21 cellular contexts compared by ENCODE assay signal in the genomic region with DNA sequence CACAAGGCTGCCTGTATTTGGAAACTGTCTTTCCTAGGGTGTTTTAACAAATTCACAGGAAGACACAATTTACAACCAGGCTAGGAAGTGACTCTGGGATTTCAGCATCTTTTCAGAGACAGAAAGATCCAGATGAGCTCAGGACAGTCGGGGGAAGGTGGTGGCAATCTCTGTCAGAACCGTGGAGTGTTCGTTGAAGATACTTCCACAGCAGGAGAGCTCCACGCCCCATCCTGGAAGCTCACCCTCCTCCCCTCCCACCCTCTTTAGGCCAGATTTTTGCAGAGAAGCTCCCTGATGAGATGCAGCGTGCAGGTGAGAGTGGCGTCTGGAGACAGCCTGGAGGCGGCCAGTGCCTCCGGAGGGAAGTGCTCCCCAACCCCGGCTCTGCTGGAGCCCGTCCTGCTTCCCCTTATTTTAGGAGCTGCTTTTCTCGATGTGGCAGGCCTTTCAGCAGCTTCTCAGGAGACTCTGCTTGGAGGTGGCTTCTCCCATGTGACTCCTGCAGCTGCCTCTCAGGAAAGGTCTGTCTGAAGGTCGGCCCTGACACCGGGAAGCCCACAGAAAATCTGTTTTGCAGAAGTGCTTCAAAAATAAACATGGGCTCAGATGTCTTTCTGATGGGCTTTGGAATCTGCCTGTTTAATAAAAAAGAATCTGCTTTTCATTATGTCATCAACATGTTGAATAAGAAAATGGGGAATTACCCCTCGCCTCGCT.
DNase-seq lines count a peak whose midpoint lies in the region; ATAC-seq and TF ChIP-seq lines count a peak whose summit lies in the region.
"Had no signal": no experiment of that assay in that cellular context is flagged by ENCODE, and none has a peak within 500 bp of the region (broad histone marks: within the 10 kb centered on the region; RNA-seq: fewer than 3 reads in every experiment).

No MANE protein-coding gene starts in this region.

- no peaks in the 10 kb centered on the region for H3K27me3 Mint-ChIP-seq in activated T-helper 17 cell treated with anti-CD3 and anti-CD28 coated beads, Interleukin-2, amount 50 U/mL, for 72 hours
- H3K27me3 Mint-ChIP-seq in T-cell: no peaks in the 10 kb centered on the region
- H3K27me3 Mint-ChIP-seq: activated naive CD8-positive, alpha-beta T cell treated with anti-CD3 and anti-CD28 coated beads, Interleukin-2, amount 50 U/mL, for 24 hours had no signal

- H3K4me1 ChIP-seq in left lung: no peaks in the 10 kb centered on the region
- H3K4me1 ChIP-seq: sigmoid colon, suprapubic skin had no signal

- H3K27me3 ChIP-seq in left lung: no peaks in the 10 kb centered on the region
- H3K27me3 ChIP-seq: sigmoid colon, suprapubic skin had no signal

- H3K36me3 ChIP-seq in left lung: no peaks in the 10 kb centered on the region
- H3K36me3 ChIP-seq: sigmoid colon, suprapubic skin had no signal

- no peak overlapping the region for H3K4me3 Mint-ChIP-seq in activated T-helper 17 cell treated with anti-CD3 and anti-CD28 coated beads, Interleukin-2, amount 50 U/mL, for 72 hours
- H3K4me3 Mint-ChIP-seq in T-cell: no peak overlapping the region
- H3K4me3 Mint-ChIP-seq: activated naive CD8-positive, alpha-beta T cell treated with anti-CD3 and anti-CD28 coated beads, Interleukin-2, amount 50 U/mL, for 24 hours had no signal

- DNase-seq in DMS53 (lab: John Stamatoyannopoulos, UW) (peak; percentile 15), DMS53 treated with DMSO at 0.1 percent for 48 hours (lab: John Stamatoyannopoulos, UW; ENCODE audit: unreplicated experiment) (no peak), CD1c-positive myeloid dendritic cell (ENCODE audit: extremely low spot score) (peak; percentile 16), left lung (peak; percentile 23 to 35), T-cell (no peak), HuH-7.5 (ENCODE audit: low spot score) (no peak)
- DNase-seq: activated naive CD8-positive, alpha-beta T cell treated with anti-CD3 and anti-CD28 coated beads, Interleukin-2, amount 50 U/mL, for 24 hours; central memory CD4-positive, alpha-beta T cell; DMS79; midbrain; NCI-H1105 treated with DMSO at 0.1 percent for 48 hours; NCI-H446 treated with DMSO at 0.1 percent for 48 hours; occipital lobe; sigmoid colon had no signal

- H3K4me1 Mint-ChIP-seq in activated T-helper 17 cell treated with anti-CD3 and anti-CD28 coated beads, Interleukin-2, amount 50 U/mL, for 72 hours: no peaks in the 10 kb centered on the region
- peaks cover 6 to 29% (median 14%) of the 10 kb centered on the region in 3 donors for H3K4me1 Mint-ChIP-seq in T-cell

- intact Hi-C loops in left lung (cut with DNase I): no loop called here

- peaks cover 17% of the 10 kb centered on the region for H3K36me3 Mint-ChIP-seq in activated T-helper 17 cell treated with anti-CD3 and anti-CD28 coated beads, Interleukin-2, amount 50 U/mL, for 72 hours (ENCODE audit: low read depth)
- peaks cover 31% of the 10 kb centered on the region for H3K36me3 Mint-ChIP-seq in T-cell

- TF ChIP-seq CTCF in left lung (IDR thresholded peaks at IDR 0.05): no peak

- H3K27ac ChIP-seq in left lung: no peak overlapping the region
- H3K27ac ChIP-seq: 22Rv1, C4-2B, HL-60, KMS-11, sigmoid colon, suprapubic skin had no signal

- peaks cover 0 to 17% of the 10 kb centered on the region in 2 donors for H3K9me3 ChIP-seq in left lung
- H3K9me3 ChIP-seq: suprapubic skin had no signal

- peaks cover 11% of the 10 kb centered on the region for H3K9me3 Mint-ChIP-seq in activated T-helper 17 cell treated with anti-CD3 and anti-CD28 coated beads, Interleukin-2, amount 50 U/mL, for 72 hours
- peaks cover 6 to 14% (median 7%) of the 10 kb centered on the region in 3 donors for H3K9me3 Mint-ChIP-seq in T-cell

- POLR2A ChIA-PET in T-cell (lab: Charles Lee): no interaction called here

- no peak overlapping the region for H3K4me3 ChIP-seq in left lung
- H3K4me3 ChIP-seq: sigmoid colon, suprapubic skin had no signal

- peak overlapping the region; percentile 46 for H3K27ac Mint-ChIP-seq in activated T-helper 17 cell treated with anti-CD3 and anti-CD28 coated beads, Interleukin-2, amount 50 U/mL, for 72 hours
- peak overlapping the region in 1 of 2 donors; percentile 84 for H3K27ac Mint-ChIP-seq in T-cell
- H3K27ac Mint-ChIP-seq: activated naive CD8-positive, alpha-beta T cell treated with anti-CD3 and anti-CD28 coated beads, Interleukin-2, amount 50 U/mL, for 24 hours had no signal

- CTCF ChIA-PET in T-cell (lab: Charles Lee): no interaction called here

- no peak for ATAC-seq in activated T-helper 17 cell treated with anti-CD3 and anti-CD28 coated beads, Interleukin-2, amount 50 U/mL, for 72 hours (replicated peaks)
- ATAC-seq in left lung (no peak), T-cell (replicated peaks in 1 of 4) (no peak), HG02852 (IDR thresholded peaks at IDR 0.05; ENCODE audit: unreplicated experiment) (no peak)
- ATAC-seq: activated naive CD8-positive, alpha-beta T cell treated with anti-CD3 and anti-CD28 coated beads, Interleukin-2, amount 50 U/mL, for 24 hours had no signal

Comparison
In these comparisons a context has a peak if more than half of its experiments do, and no peak if none do; other contexts are left out.
1. DNase-seq: peak in DMS53 (single experiment), CD1c-positive myeloid dendritic cell (single experiment) and left lung (2 of 2); none in DMS53 treated with DMSO at 0.1 percent for 48 hours (single experiment), T-cell (0 of 34) and HuH-7.5 (single experiment).